ENCODE assay signal across 8 cellular contexts in genomic region chr6:105317607-105318533, GRCh38.
DNase-seq lines count a peak whose midpoint lies in the region; FAIRE-seq and TF ChIP-seq lines count a peak whose summit lies in the region.

No MANE protein-coding gene starts in this region.

- H3K27ac Mint-ChIP-seq in progenitor cell of endocrine pancreas: no peak overlapping the region

- no peak overlapping the region for H3K4me3 Mint-ChIP-seq in progenitor cell of endocrine pancreas (ENCODE audit: low read depth)

- H3K9me1 ChIP-seq in endothelial cell of umbilical vein (replicated peaks; ENCODE audit: control insufficient read depth, extremely low read depth, insufficient read depth, low read length): no peaks in the 10 kb centered on the region

- no peak overlapping the region for H3K4me2 ChIP-seq in endothelial cell of umbilical vein (ENCODE audit: insufficient read depth, low read length)

- no peaks in the 10 kb centered on the region for H3K4me1 ChIP-seq in endothelial cell of umbilical vein (ENCODE audit: control insufficient read depth, extremely low read depth, insufficient read depth, low read length)

- DNase-seq in NCI-H2196 (lab: John Stamatoyannopoulos, UW; ENCODE audit: unreplicated experiment) (peak; percentile 22), NCI-H2196 treated with DMSO at 0.1 percent for 48 hours (lab: John Stamatoyannopoulos, UW; ENCODE audit: unreplicated experiment) (no peak), NCI-H2171 (lab: John Stamatoyannopoulos, UW) (peak; percentile 23), endothelial cell of umbilical vein (ENCODE audit: low read depth, low spot score) (peak; percentile 2), progenitor cell of endocrine pancreas (ENCODE audit: low spot score, unreplicated experiment) (no peak), D341Med (ENCODE audit: low spot score) (no peak), putamen (ENCODE audit: low spot score) (no peak)
- DNase-seq in stimulated activated CD4-positive, alpha-beta T cell treated with anti-CD3 and anti-CD28 coated beads, Interleukin-1b, Interleukin-23, amount 100 ng/mL, for 48 hours: no peak

- no peaks in the 10 kb centered on the region for H3K79me2 ChIP-seq in endothelial cell of umbilical vein (ENCODE audit: control insufficient read depth, insufficient read depth, low read length)

- CTCF ChIA-PET in endothelial cell of umbilical vein (lab: Charles Lee): interaction anchor here (0.7 to 2.8 kb wide), 12 partner anchors 8 to 230 kb away, joined by 3 to 11 read pairs (median 4); partner anchors contain the start of gene PREP

- dilution Hi-C loops in endothelial cell of umbilical vein (cut with MboI; ENCODE audit: extremely low pct_ligation_motif_present, low sequenced_read_pairs): no loop called here

- intact Hi-C loops in endothelial cell of umbilical vein (cut with micrococcal nuclease): loop anchor here (2.0 to 5.0 kb wide), 2 partner anchors 85 to 231 kb away; partner anchors contain the start of gene PREP

- BruUV-seq in endothelial cell of umbilical vein (replicated peaks; lab: Mats Ljungman, UMichigan): no TSS peak

- H3K27me3 Mint-ChIP-seq in progenitor cell of endocrine pancreas: no peaks in the 10 kb centered on the region

- peaks cover 18% of the 10 kb centered on the region for H3K36me3 Mint-ChIP-seq in progenitor cell of endocrine pancreas (ENCODE audit: insufficient read depth)

- H3K9ac ChIP-seq in endothelial cell of umbilical vein (replicated peaks; ENCODE audit: extremely low read depth, insufficient read depth, low read length): no peak overlapping the region

- FAIRE-seq in endothelial cell of umbilical vein (lab: Jason Lieb, UNC): no peak

- no peak overlapping the region for H3K27ac ChIP-seq in endothelial cell of umbilical vein (ENCODE audit: insufficient read depth, low read depth, low read length)

- H4K20me1 ChIP-seq in endothelial cell of umbilical vein (replicated peaks; ENCODE audit: control insufficient read depth, extremely low read depth, insufficient read depth, low read length): no peaks in the 10 kb centered on the region

- H3K9me3 Mint-ChIP-seq in progenitor cell of endocrine pancreas (ENCODE audit: low read depth): no peaks in the 10 kb centered on the region

- H3K36me3 ChIP-seq in endothelial cell of umbilical vein (ENCODE audit: control insufficient read depth in 2 of 2, extremely low read depth in 1 of 2, insufficient read depth in 2 of 2, low read length in 2 of 2): peaks cover 0 to 2% of the 10 kb centered on the region in 2 experiments

- H3K27me3 ChIP-seq in endothelial cell of umbilical vein (ENCODE audit: control insufficient read depth in 2 of 2, insufficient read depth in 2 of 2, low read length in 2 of 2): no peaks in the 10 kb centered on the region

- no peak overlapping the region for H2AFZ ChIP-seq in endothelial cell of umbilical vein (ENCODE audit: low read depth, low read length)

- no peak overlapping the region for H3K4me3 ChIP-seq in endothelial cell of umbilical vein (replicated peaks in 1 of 3; ENCODE audit: insufficient read depth in 1 of 3, low read depth in 1 of 3, low read length in 3 of 3)

- no peaks in the 10 kb centered on the region for H3K9me3 ChIP-seq in endothelial cell of umbilical vein (replicated peaks; ENCODE audit: control insufficient read depth, insufficient read depth, low read length)

- peak; percentile 11 to 25 for TF ChIP-seq CTCF in endothelial cell of umbilical vein (IDR thresholded peaks at IDR 0.05; ENCODE audit: extremely low read depth in 1 of 2, insufficient read depth in 1 of 2, low read depth in 1 of 2, low read length in 2 of 2)
- TF ChIP-seq CTCF in progenitor cell of endocrine pancreas (IDR thresholded peaks at IDR 0.05; ENCODE audit: unreplicated experiment): peak; percentile 63

- POLR2A ChIA-PET in endothelial cell of umbilical vein (lab: Charles Lee): no interaction called here

- no peak for TF ChIP-seq POLR2A in endothelial cell of umbilical vein (IDR thresholded peaks at IDR 0.05; ENCODE audit: low read depth, low read length)

- peaks cover 2% of the 10 kb centered on the region for H3K4me1 Mint-ChIP-seq in progenitor cell of endocrine pancreas (ENCODE audit: low read depth)

TF ChIP-seq in endothelial cell of umbilical vein, 7 proteins besides CTCF, POLR2A, EP300 and RAD21:
- no peak for TF ChIP-seq EZH2 (IDR thresholded peaks at IDR 0.05; ENCODE audit: borderline replicate concordance, low read depth, low read length, severe bottlenecking)
- TF ChIP-seq FOS (IDR thresholded peaks at IDR 0.05; ENCODE audit: borderline replicate concordance, insufficient read depth, low read length): no peak
- TF ChIP-seq JUN (IDR thresholded peaks at IDR 0.05; ENCODE audit: borderline replicate concordance, insufficient read depth, insufficient read length, low read depth): no peak
- no peak for TF ChIP-seq GATA2 (IDR thresholded peaks at IDR 0.05; ENCODE audit: insufficient read depth, insufficient read length, low read depth, low read length)
- no peak for TF ChIP-seq MAX (IDR thresholded peaks at IDR 0.05; ENCODE audit: insufficient read depth, insufficient read length)
- no peak for TF ChIP-seq POLR2AphosphoS5 (IDR thresholded peaks at IDR 0.05; ENCODE audit: insufficient read depth, low read depth, low read length)
- no peak for TF ChIP-seq MYC (IDR thresholded peaks at IDR 0.05; ENCODE audit: low read depth, low read length)

Comparison
In these comparisons a context has a peak if more than half of its experiments do, and no peak if none do; other contexts are left out.
1. DNase-seq: peak in NCI-H2196 (single experiment), NCI-H2171 (single experiment) and endothelial cell of umbilical vein (single experiment); none in NCI-H2196 treated with DMSO at 0.1 percent for 48 hours (single experiment), progenitor cell of endocrine pancreas (single experiment), D341Med (single experiment), putamen (single experiment) and stimulated activated CD4-positive, alpha-beta T cell treated with anti-CD3 and anti-CD28 coated beads, Interleukin-1b, Interleukin-23, amount 100 ng/mL, for 48 hours (single experiment).